20 cellular contexts compared by ENCODE assay signal in genomic region chr10:133068741-133069525, GRCh38. TPM values are rescaled to one million over a fixed set of nuclear protein-coding genes. Genes with fewer than 3 reads are reported as not detected.
"Had no signal": no experiment of that assay in that cellular context is flagged by ENCODE, and none has a peak within 500 bp of the region (broad histone marks: within the 10 kb centered on the region; RNA-seq: fewer than 3 reads in every experiment).

No MANE protein-coding gene starts in this region.

- H3K9me3 Mint-ChIP-seq: activated B cell treated with CpG ODN at 0.5 μM for 24 hours; activated naive CD8-positive, alpha-beta T cell treated with anti-CD3 and anti-CD28 coated beads for 36 hours; activated T-cell treated with anti-CD3 and anti-CD28 coated beads, Interleukin-2, amount 50 U/mL, for 4 hours; activated T-helper 2 cell treated with anti-CD3 and anti-CD28 coated beads, Interferon-gamma antibody, Interleukin-2, Interleukin-4, amounts not matched to agents 10 μg/mL and 5 μg/mL and 100 μg/mL, durations not matched to agents 14 hours and 24 hours and 36 hours; effector memory CD8-positive, alpha-beta T cell; nephron; stimulated activated effector memory CD8-positive, alpha-beta T cell treated with anti-CD3 and anti-CD28 coated beads, Interleukin-12 subunit alpha, Interleukin-12 subunit beta, amount 100 ng/mL, for 72 hours had no signal

- DNase-seq: activated B cell treated with CpG ODN at 0.5 μM for 24 hours; activated CD4-positive, alpha-beta T cell treated with anti-CD3 and anti-CD28 coated beads for 36 hours; activated CD4-positive, alpha-beta T cell treated with anti-CD3 and anti-CD28 coated beads, Interleukin-2, amount 50 U/mL, for 4 hours; activated CD8-positive, alpha-beta memory T cell treated with anti-CD3 and anti-CD28 coated beads for 24 hours; activated CD8-positive, alpha-beta memory T cell treated with anti-CD3 and anti-CD28 coated beads, Interleukin-2, amount 50 U/mL, for 48 hours; activated naive CD4-positive, alpha-beta T cell treated with Interleukin-2 at 50 U/mL for 16 hours; activated naive CD8-positive, alpha-beta T cell treated with anti-CD3 and anti-CD28 coated beads for 36 hours; activated T-cell treated with anti-CD3 and anti-CD28 coated beads, Interleukin-2, amount 50 U/mL, for 4 hours; central memory CD4-positive, alpha-beta T cell; colonic mucosa; effector memory CD8-positive, alpha-beta T cell; hippocampal formation; midbrain; stimulated activated CD4-positive, alpha-beta T cell treated with anti-CD3 and anti-CD28 coated beads, Interleukin-1b, Interleukin-23, amount 100 ng/mL, for 48 hours; transverse colon had no signal

- H3K4me1 Mint-ChIP-seq: activated B cell treated with CpG ODN at 0.5 μM for 24 hours; activated CD4-positive, alpha-beta T cell treated with anti-CD3 and anti-CD28 coated beads for 36 hours; activated naive CD8-positive, alpha-beta T cell treated with anti-CD3 and anti-CD28 coated beads for 36 hours; stimulated activated effector memory CD8-positive, alpha-beta T cell treated with anti-CD3 and anti-CD28 coated beads, Interleukin-12 subunit alpha, Interleukin-12 subunit beta, amount 100 ng/mL, for 72 hours had no signal

- H3K36me3 Mint-ChIP-seq: activated naive CD8-positive, alpha-beta T cell treated with anti-CD3 and anti-CD28 coated beads for 36 hours; stimulated activated effector memory CD8-positive, alpha-beta T cell treated with anti-CD3 and anti-CD28 coated beads, Interleukin-12 subunit alpha, Interleukin-12 subunit beta, amount 100 ng/mL, for 72 hours had no signal

- H3K27ac Mint-ChIP-seq: activated B cell treated with CpG ODN at 0.5 μM for 24 hours; activated CD4-positive, alpha-beta T cell treated with anti-CD3 and anti-CD28 coated beads for 36 hours; activated naive CD8-positive, alpha-beta T cell treated with anti-CD3 and anti-CD28 coated beads for 36 hours; activated T-helper 2 cell treated with anti-CD3 and anti-CD28 coated beads, Interferon-gamma antibody, Interleukin-2, Interleukin-4, amounts not matched to agents 10 μg/mL and 5 μg/mL and 100 μg/mL, durations not matched to agents 14 hours and 24 hours and 36 hours; effector memory CD8-positive, alpha-beta T cell; nephron; stimulated activated effector memory CD8-positive, alpha-beta T cell treated with anti-CD3 and anti-CD28 coated beads, Interleukin-12 subunit alpha, Interleukin-12 subunit beta, amount 100 ng/mL, for 72 hours had no signal

- H3K4me3 Mint-ChIP-seq: activated B cell treated with CpG ODN at 0.5 μM for 24 hours; activated CD4-positive, alpha-beta T cell treated with anti-CD3 and anti-CD28 coated beads for 36 hours; activated naive CD8-positive, alpha-beta T cell treated with anti-CD3 and anti-CD28 coated beads for 36 hours; activated T-cell treated with anti-CD3 and anti-CD28 coated beads, Interleukin-2, amount 50 U/mL, for 4 hours; effector memory CD8-positive, alpha-beta T cell; nephron; stimulated activated effector memory CD8-positive, alpha-beta T cell treated with anti-CD3 and anti-CD28 coated beads, Interleukin-12 subunit alpha, Interleukin-12 subunit beta, amount 100 ng/mL, for 72 hours had no signal

- H3K27me3 Mint-ChIP-seq: activated CD4-positive, alpha-beta T cell treated with anti-CD3 and anti-CD28 coated beads for 36 hours; activated naive CD8-positive, alpha-beta T cell treated with anti-CD3 and anti-CD28 coated beads for 36 hours had no signal

RNA-seq across cellular contexts. Expression of gene ADGRA1, which starts 18.8 kb away (rescaled TPM):
- total RNA-seq: activated B cell treated with CpG ODN at 0.5 μM for 24 hours; activated CD4-positive, alpha-beta T cell treated with anti-CD3 and anti-CD28 coated beads for 36 hours; activated naive CD8-positive, alpha-beta T cell treated with anti-CD3 and anti-CD28 coated beads for 36 hours; activated T-cell treated with anti-CD3 and anti-CD28 coated beads, Interleukin-2, amount 50 U/mL, for 4 hours; activated T-helper 2 cell treated with anti-CD3 and anti-CD28 coated beads, Interferon-gamma antibody, Interleukin-2, Interleukin-4, amounts not matched to agents 10 μg/mL and 5 μg/mL and 100 μg/mL, durations not matched to agents 14 hours and 24 hours and 36 hours; astrocyte; colonic mucosa; pulmonary artery endothelial cell had no signal
